Comparison of ENCODE assay signal across 28 cellular contexts in the genomic region with DNA sequence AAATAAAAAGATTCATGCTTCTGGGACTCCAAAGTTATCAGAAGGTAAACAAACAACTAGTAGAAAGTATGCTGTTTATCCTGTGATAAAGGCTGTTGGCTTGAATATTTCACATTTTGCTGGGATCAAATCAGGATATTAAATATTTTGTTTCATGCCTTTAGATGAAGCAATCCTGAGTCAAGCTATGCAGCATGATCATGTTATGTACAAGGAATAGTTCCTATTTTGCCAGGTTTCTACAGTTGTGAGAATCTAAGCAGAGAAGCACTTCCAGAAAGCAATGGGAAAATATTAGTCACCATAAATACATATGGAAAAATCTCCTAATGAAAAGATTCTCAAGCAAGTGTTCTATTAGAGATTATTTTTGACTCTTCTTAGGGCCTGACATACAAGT.
A peak's percentile ranks its signal among the peaks of the same experiment; 100 is the strongest.
DNase-seq lines count a peak whose midpoint lies in the region; ATAC-seq, FAIRE-seq and TF ChIP-seq lines count a peak whose summit lies in the region.
"Had no signal": no experiment of that assay in that cellular context is flagged by ENCODE, and none has a peak within 500 bp of the region (broad histone marks: within the 10 kb centered on the region; RNA-seq: fewer than 3 reads in every experiment).

No MANE protein-coding gene starts in this region.

- BruUV-seq in Calu3 (replicated peaks; lab: Mats Ljungman, UMichigan) (no TSS peak), endothelial cell of umbilical vein (replicated peaks; lab: Mats Ljungman, UMichigan) (no TSS peak), MCF 10A (replicated peaks; lab: Mats Ljungman, UMichigan) (no TSS peak)

- CTCF ChIA-PET in Calu3 (lab: Charles Lee) (interaction anchor here (0.7 kb wide), 1 partner anchor 10 kb away, joined by 4 read pairs; no protein-coding TSS in a partner anchor), endothelial cell of umbilical vein (lab: Charles Lee) (no interaction called here), MCF 10A (lab: Yijun Ruan, JAX) (no interaction called here)

- TF ChIP-seq POLR2A in endothelial cell of umbilical vein (IDR thresholded peaks at IDR 0.05; ENCODE audit: low read depth, low read length): no peak

- TF ChIP-seq CTCF in Calu3 (IDR thresholded peaks at IDR 0.05; ENCODE audit: unreplicated experiment) (no peak), endothelial cell of umbilical vein (IDR thresholded peaks at IDR 0.05; ENCODE audit: extremely low read depth in 1 of 2, insufficient read depth in 1 of 2, low read depth in 1 of 2, low read length in 2 of 2) (no peak), osteocyte (IDR thresholded peaks at IDR 0.05) (no peak), MCF 10A (IDR thresholded peaks at IDR 0.05; ENCODE audit: unreplicated experiment) (no peak)

- H3K9me3 ChIP-seq in adipocyte (ENCODE audit: control insufficient read depth, low read length) (no peaks in the 10 kb centered on the region), endothelial cell of umbilical vein (replicated peaks; ENCODE audit: control insufficient read depth, insufficient read depth, low read length) (no peaks in the 10 kb centered on the region)

- H3K36me3 Mint-ChIP-seq in Calu3 (ENCODE audit: insufficient read depth, unreplicated experiment) (no peaks in the 10 kb centered on the region), osteocyte (ENCODE audit: unreplicated experiment) (no peaks in the 10 kb centered on the region), MCF 10A (ENCODE audit: insufficient read depth, unreplicated experiment) (no peaks in the 10 kb centered on the region)
- H3K36me3 Mint-ChIP-seq: CD8-positive, alpha-beta T cell; IgD-negative memory B cell had no signal

- no peaks in the 10 kb centered on the region for H3K79me2 ChIP-seq in endothelial cell of umbilical vein (ENCODE audit: control insufficient read depth, insufficient read depth, low read length)

- H3K36me3 ChIP-seq in adipocyte (ENCODE audit: control insufficient read depth, insufficient read depth, low read length, severe bottlenecking): no peaks in the 10 kb centered on the region
- H3K36me3 ChIP-seq in endothelial cell of umbilical vein (ENCODE audit: control insufficient read depth in 2 of 2, extremely low read depth in 1 of 2, insufficient read depth in 2 of 2, low read length in 2 of 2): no peaks in the 10 kb centered on the region

- H4K20me1 ChIP-seq in endothelial cell of umbilical vein (replicated peaks; ENCODE audit: control insufficient read depth, extremely low read depth, insufficient read depth, low read length): no peaks in the 10 kb centered on the region

- FAIRE-seq in endothelial cell of umbilical vein (lab: Jason Lieb, UNC): no peak
- FAIRE-seq: GM12891 had no signal

- H2AFZ ChIP-seq in endothelial cell of umbilical vein (ENCODE audit: low read depth, low read length): no peak overlapping the region
- H2AFZ ChIP-seq: PC-9 had no signal

- H3K9me3 Mint-ChIP-seq in Calu3 (ENCODE audit: low read depth, unreplicated experiment) (peaks cover 4% of the 10 kb centered on the region), osteocyte (ENCODE audit: unreplicated experiment) (no peaks in the 10 kb centered on the region), MCF 10A (ENCODE audit: unreplicated experiment) (no peaks in the 10 kb centered on the region)

- H3K4me2 ChIP-seq in endothelial cell of umbilical vein (ENCODE audit: insufficient read depth, low read length): no peak overlapping the region
- H3K4me2 ChIP-seq: KMS-11, PC-9 had no signal

- H3K9ac ChIP-seq in adipocyte (ENCODE audit: low read length) (no peak overlapping the region), endothelial cell of umbilical vein (replicated peaks; ENCODE audit: extremely low read depth, insufficient read depth, low read length) (no peak overlapping the region)
- H3K9ac ChIP-seq: KMS-11 had no signal

- H3K27me3 ChIP-seq in adipocyte (replicated peaks; ENCODE audit: control insufficient read depth, insufficient read depth, low read length) (no peaks in the 10 kb centered on the region), endothelial cell of umbilical vein (ENCODE audit: control insufficient read depth in 2 of 2, insufficient read depth in 2 of 2, low read length in 2 of 2) (no peaks in the 10 kb centered on the region)

- H3K4me3 ChIP-seq in adipocyte (ENCODE audit: low read length) (no peak overlapping the region), endothelial cell of umbilical vein (replicated peaks in 1 of 3; ENCODE audit: insufficient read depth in 1 of 3, low read depth in 1 of 3, low read length in 3 of 3) (no peak overlapping the region)
- H3K4me3 ChIP-seq: PC-9 had no signal

- POLR2A ChIA-PET in endothelial cell of umbilical vein (lab: Charles Lee): no interaction called here
- POLR2A ChIA-PET in MCF 10A (lab: Yijun Ruan, JAX): no interaction called here

- no peak for ATAC-seq in GM18861 (IDR thresholded peaks at IDR 0.05; ENCODE audit: unreplicated experiment)
- ATAC-seq: CD8-positive, alpha-beta T cell had no signal

- no peaks in the 10 kb centered on the region for H3K9me1 ChIP-seq in endothelial cell of umbilical vein (replicated peaks; ENCODE audit: control insufficient read depth, extremely low read depth, insufficient read depth, low read length)

- H3K4me1 Mint-ChIP-seq in Calu3 (ENCODE audit: low read depth, unreplicated experiment): peaks cover 23% of the 10 kb centered on the region
- peaks cover 24% of the 10 kb centered on the region for H3K4me1 Mint-ChIP-seq in osteocyte (ENCODE audit: unreplicated experiment)
- no peaks in the 10 kb centered on the region for H3K4me1 Mint-ChIP-seq in MCF 10A (ENCODE audit: insufficient read depth, unreplicated experiment)
- H3K4me1 Mint-ChIP-seq: B cell, IgD-negative memory B cell had no signal

- H3K4me1 ChIP-seq in adipocyte (ENCODE audit: control insufficient read depth, insufficient read depth, low read length): peaks cover 10% of the 10 kb centered on the region
- H3K4me1 ChIP-seq in endothelial cell of umbilical vein (ENCODE audit: control insufficient read depth, extremely low read depth, insufficient read depth, low read length): no peaks in the 10 kb centered on the region

- H3K27ac Mint-ChIP-seq in Calu3 (ENCODE audit: unreplicated experiment) (peak overlapping the region; percentile 27), osteocyte (ENCODE audit: unreplicated experiment) (peak overlapping the region; percentile 41), MCF 10A (ENCODE audit: low read depth, unreplicated experiment) (no peak overlapping the region)
- H3K27ac Mint-ChIP-seq: B cell; CD8-positive, alpha-beta T cell; IgD-negative memory B cell had no signal

- H3K27ac ChIP-seq in endothelial cell of umbilical vein (ENCODE audit: insufficient read depth, low read depth, low read length): no peak overlapping the region
- H3K27ac ChIP-seq: 22Rv1, C4-2B, HL-60, KMS-11, PC-9, RWPE1 had no signal

- DNase-seq in Calu3: no peak
- peak; percentile 0 for DNase-seq in adipocyte (ENCODE audit: low read depth)
- peak; percentile 9 for DNase-seq in endothelial cell of umbilical vein (ENCODE audit: low read depth, low spot score)
- DNase-seq in osteocyte (ENCODE audit: extremely low spot score, unreplicated experiment): no peak
- DNase-seq in activated effector memory CD4-positive, alpha-beta T cell treated with anti-CD3 and anti-CD28 coated beads, Interleukin-2, amount 50 U/mL, for 16 hours: no peak
- DNase-seq in MCF 10A (ENCODE audit: unreplicated experiment): no peak
- DNase-seq: CD8-positive, alpha-beta T cell; DMS79 treated with DMSO at 0.1 percent for 48 hours; GF-D8; H7; NCI-H1092; NCI-H1436; NCI-H187; NCI-H2171 treated with DMSO at 0.1 percent for 48 hours; NCI-H524 treated with DMSO at 0.1 percent for 48 hours; NCI-H774; NK-92 treated with Interleukin-12 subunit alpha and Interleukin-12 subunit beta, amount 100 ng/mL, for 24 hours; PC-9; SHP77 treated with DMSO at 0.1 percent for 48 hours had no signal

- H3K4me3 Mint-ChIP-seq in Calu3 (ENCODE audit: low read depth, unreplicated experiment) (no peak overlapping the region), osteocyte (ENCODE audit: unreplicated experiment) (no peak overlapping the region), MCF 10A (ENCODE audit: unreplicated experiment) (no peak overlapping the region)
- H3K4me3 Mint-ChIP-seq: B cell; CD8-positive, alpha-beta T cell; IgD-negative memory B cell had no signal

- intact Hi-C loops in Calu3 (cut with micrococcal nuclease; ENCODE audit: unreplicated experiment) (no loop called here), endothelial cell of umbilical vein (cut with micrococcal nuclease) (no loop called here), MCF 10A (cut with micrococcal nuclease) (no loop called here)

- dilution Hi-C loops in endothelial cell of umbilical vein (cut with MboI; ENCODE audit: extremely low pct_ligation_motif_present, low sequenced_read_pairs): no loop called here

- H3K27me3 Mint-ChIP-seq in Calu3 (ENCODE audit: unreplicated experiment) (no peaks in the 10 kb centered on the region), osteocyte (ENCODE audit: unreplicated experiment) (no peaks in the 10 kb centered on the region), MCF 10A (ENCODE audit: insufficient read depth, unreplicated experiment) (peaks cover 25% of the 10 kb centered on the region)
- H3K27me3 Mint-ChIP-seq: B cell, IgD-negative memory B cell had no signal

TF ChIP-seq in endothelial cell of umbilical vein, 7 proteins besides CTCF, POLR2A, EP300 and RAD21:
- TF ChIP-seq, protein P1, sequence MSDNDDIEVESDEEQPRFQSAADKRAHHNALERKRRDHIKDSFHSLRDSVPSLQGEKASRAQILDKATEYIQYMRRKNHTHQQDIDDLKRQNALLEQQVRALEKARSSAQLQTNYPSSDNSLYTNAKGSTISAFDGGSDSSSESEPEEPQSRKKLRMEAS (IDR thresholded peaks at IDR 0.05; ENCODE audit: insufficient read depth, insufficient read length): no peak
- TF ChIP-seq FOS (IDR thresholded peaks at IDR 0.05; ENCODE audit: borderline replicate concordance, insufficient read depth, low read length): no peak
- no peak for TF ChIP-seq MYC (IDR thresholded peaks at IDR 0.05; ENCODE audit: low read depth, low read length)
- no peak for TF ChIP-seq EZH2 (IDR thresholded peaks at IDR 0.05; ENCODE audit: borderline replicate concordance, low read depth, low read length, severe bottlenecking)
- TF ChIP-seq JUN (IDR thresholded peaks at IDR 0.05; ENCODE audit: borderline replicate concordance, insufficient read depth, insufficient read length, low read depth): no peak
- no peak for TF ChIP-seq GATA2 (IDR thresholded peaks at IDR 0.05; ENCODE audit: insufficient read depth, insufficient read length, low read depth, low read length)
- TF ChIP-seq POLR2AphosphoS5 (IDR thresholded peaks at IDR 0.05; ENCODE audit: insufficient read depth, low read depth, low read length): no peak

Comparison
In these comparisons a context has a peak if more than half of its experiments do, and no peak if none do; other contexts are left out.
1. DNase-seq: peak in adipocyte (single experiment) and endothelial cell of umbilical vein (single experiment); none in Calu3 (single experiment), osteocyte (single experiment), activated effector memory CD4-positive, alpha-beta T cell treated with anti-CD3 and anti-CD28 coated beads, Interleukin-2, amount 50 U/mL, for 16 hours (single experiment) and MCF 10A (single experiment).